10 cellular contexts compared by ENCODE assay signal in genomic region chr16:1183235-1183907, GRCh38. TPM values are rescaled to one million over a fixed set of nuclear protein-coding genes. Genes with fewer than 3 reads are reported as not detected.
DNase-seq lines count a peak whose midpoint lies in the region; ATAC-seq, FAIRE-seq and TF ChIP-seq lines count a peak whose summit lies in the region.
"Had no signal": no experiment of that assay in that cellular context is flagged by ENCODE, and none has a peak within 500 bp of the region (broad histone marks: within the 10 kb centered on the region; RNA-seq: fewer than 3 reads in every experiment).

No MANE protein-coding gene starts in this region.

- no peak overlapping the region for H3K4me3 Mint-ChIP-seq in endothelial cell (ENCODE audit: unreplicated experiment)
- H3K4me3 Mint-ChIP-seq in activated CD4-positive, alpha-beta T cell treated with anti-CD3 and anti-CD28 coated beads, Interleukin-2, amount 10 ng/mL, durations not matched to agents 7 days and 5 days, result no peak overlapping the region

- ATAC-seq in activated naive CD4-positive, alpha-beta T cell treated with anti-CD3 and anti-CD28 coated beads, Interleukin-2, amount 50 U/mL, for 72 hours, result no peak

- CTCF ChIA-PET in activated CD4-positive, alpha-beta T cell treated with anti-CD3 and anti-CD28 coated beads, Interleukin-2, amount 10 ng/mL, durations not matched to agents 7 days and 5 days (lab: Charles Lee), result no interaction called here

- H3K27ac Mint-ChIP-seq in endothelial cell (ENCODE audit: unreplicated experiment), result no peak overlapping the region
- no peak overlapping the region for H3K27ac Mint-ChIP-seq in activated naive CD4-positive, alpha-beta T cell treated with anti-CD3 and anti-CD28 coated beads, Interleukin-2, amount 50 U/mL, for 72 hours
- no peak overlapping the region for H3K27ac Mint-ChIP-seq in activated CD4-positive, alpha-beta T cell treated with anti-CD3 and anti-CD28 coated beads, Interleukin-2, amount 10 ng/mL, durations not matched to agents 7 days and 5 days

- TF ChIP-seq CTCF in endothelial cell (IDR thresholded peaks at IDR 0.05; ENCODE audit: unreplicated experiment), result no peak

- peaks cover 3% of the 10 kb centered on the region for H3K27me3 Mint-ChIP-seq in endothelial cell (ENCODE audit: unreplicated experiment)
- H3K27me3 Mint-ChIP-seq in activated CD4-positive, alpha-beta T cell treated with anti-CD3 and anti-CD28 coated beads, Interleukin-2, amount 10 ng/mL, durations not matched to agents 7 days and 5 days, result no peaks in the 10 kb centered on the region

- H3K4me1 Mint-ChIP-seq in endothelial cell (ENCODE audit: unreplicated experiment), result no peaks in the 10 kb centered on the region
- H3K4me1 Mint-ChIP-seq in activated CD4-positive, alpha-beta T cell treated with anti-CD3 and anti-CD28 coated beads, Interleukin-2, amount 10 ng/mL, durations not matched to agents 7 days and 5 days, result no peaks in the 10 kb centered on the region

- POLR2A ChIA-PET in activated CD4-positive, alpha-beta T cell treated with anti-CD3 and anti-CD28 coated beads, Interleukin-2, amount 10 ng/mL, durations not matched to agents 7 days and 5 days (lab: Charles Lee), result no interaction called here

- FAIRE-seq in HTR-8/SVneo (lab: Jason Lieb, UNC), result no peak
- FAIRE-seq: colon, small intestine had no signal

- H3K9me3 Mint-ChIP-seq in endothelial cell (ENCODE audit: unreplicated experiment), result no peaks in the 10 kb centered on the region
- H3K9me3 Mint-ChIP-seq in activated naive CD4-positive, alpha-beta T cell treated with anti-CD3 and anti-CD28 coated beads, Interleukin-2, amount 50 U/mL, for 72 hours, result no peaks in the 10 kb centered on the region
- H3K9me3 Mint-ChIP-seq in activated CD4-positive, alpha-beta T cell treated with anti-CD3 and anti-CD28 coated beads, Interleukin-2, amount 10 ng/mL, durations not matched to agents 7 days and 5 days, result no peaks in the 10 kb centered on the region

- DNase-seq in COLO668 (lab: John Stamatoyannopoulos, UW; ENCODE audit: unreplicated experiment) (peak; percentile 95), NCI-H226 (peak; percentile 92), endothelial cell (ENCODE audit: low spot score) (peak; percentile 47), nucleus accumbens (lab: John Stamatoyannopoulos, UW) (peak in 34 of 56 donors; percentile 2 to 79 (median 30)), NCI-H1694 treated with DMSO at 0.1 percent for 48 hours (lab: John Stamatoyannopoulos, UW) (no peak), HTR-8/SVneo (ENCODE audit: insufficient read length, low spot score) (no peak)
- DNase-seq in activated naive CD4-positive, alpha-beta T cell treated with anti-CD3 and anti-CD28 coated beads, Interleukin-2, amount 50 U/mL, for 72 hours (ENCODE audit: low spot score in 2 of 2), result no peak
- no peak for DNase-seq in activated CD4-positive, alpha-beta T cell treated with anti-CD3 and anti-CD28 coated beads, Interleukin-2, amount 10 ng/mL, durations not matched to agents 7 days and 5 days
- DNase-seq: small intestine had no signal

- H3K36me3 Mint-ChIP-seq in endothelial cell (ENCODE audit: low read depth, unreplicated experiment), result no peaks in the 10 kb centered on the region
- H3K36me3 Mint-ChIP-seq in activated naive CD4-positive, alpha-beta T cell treated with anti-CD3 and anti-CD28 coated beads, Interleukin-2, amount 50 U/mL, for 72 hours, result no peaks in the 10 kb centered on the region
- H3K36me3 Mint-ChIP-seq in activated CD4-positive, alpha-beta T cell treated with anti-CD3 and anti-CD28 coated beads, Interleukin-2, amount 10 ng/mL, durations not matched to agents 7 days and 5 days (ENCODE audit: low read depth), result no peaks in the 10 kb centered on the region

RNA-seq across cellular contexts. Expression of gene CACNA1H, which starts 30.5 kb away (rescaled TPM):
- 3.4 TPM for total RNA-seq in endothelial cell (ENCODE audit: unreplicated experiment)
- total RNA-seq in activated naive CD4-positive, alpha-beta T cell treated with anti-CD3 and anti-CD28 coated beads, Interleukin-2, amount 50 U/mL, for 72 hours, result 1 to 10 TPM in 1 of 2 donors, under 1 TPM in 1; 0.68 to 1.7 TPM
- total RNA-seq in activated CD4-positive, alpha-beta T cell treated with anti-CD3 and anti-CD28 coated beads, Interleukin-2, amount 10 ng/mL, durations not matched to agents 7 days and 5 days, result 1 to 10 TPM; 3.2 to 3.6 TPM

RNA-seq across cellular contexts. Expression of gene TPSG1, which starts 41.7 kb away (rescaled TPM):
- not detected for total RNA-seq in endothelial cell (ENCODE audit: unreplicated experiment)
- not detected for total RNA-seq in activated naive CD4-positive, alpha-beta T cell treated with anti-CD3 and anti-CD28 coated beads, Interleukin-2, amount 50 U/mL, for 72 hours
- total RNA-seq in activated CD4-positive, alpha-beta T cell treated with anti-CD3 and anti-CD28 coated beads, Interleukin-2, amount 10 ng/mL, durations not matched to agents 7 days and 5 days, result not detected

RNA-seq across cellular contexts. Expression of gene TPSB2, which starts 46.6 kb away (rescaled TPM):
- total RNA-seq in endothelial cell (ENCODE audit: unreplicated experiment), result not detected
- 1 to 10 TPM in 1 of 2 donors, not detected in 1; 1.3 TPM for total RNA-seq in activated naive CD4-positive, alpha-beta T cell treated with anti-CD3 and anti-CD28 coated beads, Interleukin-2, amount 50 U/mL, for 72 hours
- not detected for total RNA-seq in activated CD4-positive, alpha-beta T cell treated with anti-CD3 and anti-CD28 coated beads, Interleukin-2, amount 10 ng/mL, durations not matched to agents 7 days and 5 days

RNA-seq across cellular contexts. Expression of gene TPSAB1, which starts 57.1 kb away (rescaled TPM):
- total RNA-seq in endothelial cell (ENCODE audit: unreplicated experiment), result not detected
- total RNA-seq in activated naive CD4-positive, alpha-beta T cell treated with anti-CD3 and anti-CD28 coated beads, Interleukin-2, amount 50 U/mL, for 72 hours, result under 1 TPM; 0.64 to 0.77 TPM
- total RNA-seq in activated CD4-positive, alpha-beta T cell treated with anti-CD3 and anti-CD28 coated beads, Interleukin-2, amount 10 ng/mL, durations not matched to agents 7 days and 5 days, result not detected

Comparison
In these comparisons a context has a peak if more than half of its experiments do, and no peak if none do; other contexts are left out.
1. DNase-seq: peak in COLO668 (single experiment), NCI-H226 (single experiment), endothelial cell (single experiment) and nucleus accumbens (34 of 56); none in NCI-H1694 treated with DMSO at 0.1 percent for 48 hours (single experiment), activated naive CD4-positive, alpha-beta T cell treated with anti-CD3 and anti-CD28 coated beads, Interleukin-2, amount 50 U/mL, for 72 hours (0 of 2), activated CD4-positive, alpha-beta T cell treated with anti-CD3 and anti-CD28 coated beads, Interleukin-2, amount 10 ng/mL, durations not matched to agents 7 days and 5 days (single experiment) and HTR-8/SVneo (single experiment).